8 cellular contexts compared by ENCODE assay signal in genomic region chr1:17011439-17012307, GRCh38. TPM values are rescaled to one million over a fixed set of nuclear protein-coding genes. Genes with fewer than 3 reads are reported as not detected.
DNase-seq lines count a peak whose midpoint lies in the region; ATAC-seq, FAIRE-seq and TF ChIP-seq lines count a peak whose summit lies in the region.

A gene with protein sequence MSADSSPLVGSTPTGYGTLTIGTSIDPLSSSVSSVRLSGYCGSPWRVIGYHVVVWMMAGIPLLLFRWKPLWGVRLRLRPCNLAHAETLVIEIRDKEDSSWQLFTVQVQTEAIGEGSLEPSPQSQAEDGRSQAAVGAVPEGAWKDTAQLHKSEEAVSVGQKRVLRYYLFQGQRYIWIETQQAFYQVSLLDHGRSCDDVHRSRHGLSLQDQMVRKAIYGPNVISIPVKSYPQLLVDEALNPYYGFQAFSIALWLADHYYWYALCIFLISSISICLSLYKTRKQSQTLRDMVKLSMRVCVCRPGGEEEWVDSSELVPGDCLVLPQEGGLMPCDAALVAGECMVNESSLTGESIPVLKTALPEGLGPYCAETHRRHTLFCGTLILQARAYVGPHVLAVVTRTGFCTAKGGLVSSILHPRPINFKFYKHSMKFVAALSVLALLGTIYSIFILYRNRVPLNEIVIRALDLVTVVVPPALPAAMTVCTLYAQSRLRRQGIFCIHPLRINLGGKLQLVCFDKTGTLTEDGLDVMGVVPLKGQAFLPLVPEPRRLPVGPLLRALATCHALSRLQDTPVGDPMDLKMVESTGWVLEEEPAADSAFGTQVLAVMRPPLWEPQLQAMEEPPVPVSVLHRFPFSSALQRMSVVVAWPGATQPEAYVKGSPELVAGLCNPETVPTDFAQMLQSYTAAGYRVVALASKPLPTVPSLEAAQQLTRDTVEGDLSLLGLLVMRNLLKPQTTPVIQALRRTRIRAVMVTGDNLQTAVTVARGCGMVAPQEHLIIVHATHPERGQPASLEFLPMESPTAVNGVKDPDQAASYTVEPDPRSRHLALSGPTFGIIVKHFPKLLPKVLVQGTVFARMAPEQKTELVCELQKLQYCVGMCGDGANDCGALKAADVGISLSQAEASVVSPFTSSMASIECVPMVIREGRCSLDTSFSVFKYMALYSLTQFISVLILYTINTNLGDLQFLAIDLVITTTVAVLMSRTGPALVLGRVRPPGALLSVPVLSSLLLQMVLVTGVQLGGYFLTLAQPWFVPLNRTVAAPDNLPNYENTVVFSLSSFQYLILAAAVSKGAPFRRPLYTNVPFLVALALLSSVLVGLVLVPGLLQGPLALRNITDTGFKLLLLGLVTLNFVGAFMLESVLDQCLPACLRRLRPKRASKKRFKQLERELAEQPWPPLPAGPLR (minus strand): TSS chr1:17011928. CDS start chr1:17011738, 190 bp downstream.

- no peaks in the 10 kb centered on the region for H4K20me1 ChIP-seq in hepatocyte (ENCODE audit: insufficient read depth, poor library complexity, severe bottlenecking)

- FAIRE-seq in GM12891 (lab: Jason Lieb, UNC) = peak; percentile 98

- H3K4me2 ChIP-seq in hepatocyte = peak within 1 kb of the TSS; percentile 89

- H2AFZ ChIP-seq in hepatocyte = peak within 1 kb of the TSS; percentile 78

- 2% methylated on average over 54 of the region's 94 CpGs for WGBS in hepatocyte (ENCODE audit: low lambda C conversion rate, missing lambda C conversion rate)

- H3K9me3 ChIP-seq in hepatocyte (ENCODE audit: low read depth) = no peaks in the 10 kb centered on the region

- H3K36me3 ChIP-seq in hepatocyte (replicated peaks; ENCODE audit: insufficient read depth, low read depth) = no peaks in the 10 kb centered on the region

- no peaks in the 10 kb centered on the region for H3K27me3 ChIP-seq in hepatocyte

- no peaks in the 10 kb centered on the region for H3K9me2 ChIP-seq in hepatocyte (replicated peaks; ENCODE audit: insufficient read depth)

- H3K79me2 ChIP-seq in hepatocyte = peaks cover 8% of the 10 kb centered on the region

- DNase-seq in GM12891 (ENCODE audit: insufficient read length, low spot score) (peak; percentile 93), NCI-H1436 treated with DMSO at 0.1 percent for 48 hours (lab: John Stamatoyannopoulos, UW) (peak; percentile 29), T1000 (lab: John Stamatoyannopoulos, UW) (peak; percentile 48), astrocyte of the cerebellum (ENCODE audit: low read depth) (no peak), hepatocyte (ENCODE audit: low spot score) (peak; percentile 95), retina (peak; percentile 88)

- TF ChIP-seq CTCF in astrocyte of the cerebellum (IDR thresholded peaks at IDR 0.05; ENCODE audit: low read depth, low read length, missing control alignments) (no peak), hepatocyte (IDR thresholded peaks at IDR 0.05; ENCODE audit: poor library complexity) (no peak)

- no peak within 1 kb of the TSS for H3K27ac ChIP-seq in hepatocyte

- peak; percentile 93 for ATAC-seq in HG02759 (IDR thresholded peaks at IDR 0.05; ENCODE audit: unreplicated experiment)
- no peak for ATAC-seq in HG03469 (IDR thresholded peaks at IDR 0.05; ENCODE audit: unreplicated experiment)

- in situ Hi-C loops in astrocyte of the cerebellum (cut with HindIII; ENCODE audit: low sequenced_read_pairs) = no loop called here

- H3K4me1 ChIP-seq in hepatocyte (ENCODE audit: insufficient read depth) = peaks cover 16% of the 10 kb centered on the region

- H3K4me3 ChIP-seq in astrocyte of the cerebellum (ENCODE audit: low read depth, low read length) (peak within 1 kb of the TSS; percentile 71), hepatocyte (peak within 1 kb of the TSS; percentile 99)

- TF ChIP-seq POLR2A in GM12891 (IDR thresholded peaks at IDR 0.05; ENCODE audit: low read depth, low read length) = no peak

TF ChIP-seq in GM12891, 5 proteins besides CTCF, POLR2A, EP300 and RAD21:
- TF ChIP-seq PAX5 (IDR thresholded peaks at IDR 0.05; ENCODE audit: insufficient read depth, low read length, severe bottlenecking) (no peak), SPI1 (IDR thresholded peaks at IDR 0.05; ENCODE audit: low read depth, low read length) (no peak), TAF1 (IDR thresholded peaks at IDR 0.05; ENCODE audit: low read depth, low read length) (no peak), POU2F2 (IDR thresholded peaks at IDR 0.05; ENCODE audit: low read depth, low read length) (no peak), POLR2AphosphoS5 (IDR thresholded peaks at IDR 0.05; ENCODE audit: low read depth, low read length) (no peak)

RNA-seq across cellular contexts. Expression of the gene that starts here (rescaled TPM):
- 9.0 TPM for polyA plus RNA-seq in GM12891 (2012; ENCODE audit: low read depth, missing spikeins)
- total RNA-seq in hepatocyte = 20.7 and 30.0 TPM in 2 replicates
- polyA plus RNA-seq in hepatocyte = 52.3 and 53.4 TPM in 2 replicates
